In genomic region chr13:30743319-30744055, GRCh38 we compare ENCODE assay signal across 7 cellular contexts. TPM values are rescaled to one million over a fixed set of nuclear protein-coding genes. Genes with fewer than 3 reads are reported as not detected.
DNase-seq lines count a peak whose midpoint lies in the region; ATAC-seq lines count a peak whose summit lies in the region.

No MANE protein-coding gene starts in this region.

- DNase-seq in HK-2 (ENCODE audit: unreplicated experiment): peak; percentile 49
- DNase-seq in T-helper 17 cell: no peak
- peak; percentile 81 for DNase-seq in glomerular endothelial cell (ENCODE audit: extremely low read depth, low read depth, low spot score)
- DNase-seq in activated gamma-delta T cell (lab: John Stamatoyannopoulos, UW): no peak

- peak overlapping the region; percentile 92 for H3K27ac Mint-ChIP-seq in T-helper 17 cell

- no peaks in the 10 kb centered on the region for H3K27me3 Mint-ChIP-seq in T-helper 17 cell

- H3K4me1 Mint-ChIP-seq in T-helper 17 cell: peaks cover 55% of the 10 kb centered on the region

- H3K36me3 Mint-ChIP-seq in T-helper 17 cell (ENCODE audit: low read depth): peaks cover 13% of the 10 kb centered on the region

- H3K9me3 ChIP-seq in T-helper 17 cell (ENCODE audit: control insufficient read depth, low read length, poor library complexity, severe bottlenecking): no peaks in the 10 kb centered on the region

- peak overlapping the region; percentile 76 for H3K4me3 Mint-ChIP-seq in T-helper 17 cell

- ATAC-seq in T-helper 17 cell (no peak), HG02981 (IDR thresholded peaks at IDR 0.05; ENCODE audit: unreplicated experiment) (no peak), HG02798 (IDR thresholded peaks at IDR 0.05; ENCODE audit: poor library complexity, unreplicated experiment) (no peak)

- peak overlapping the region in 18 of 21 experiments; percentile 2 to 80 (median 53) for H3K27ac ChIP-seq in skin epidermis

- no peak overlapping the region for H3K4me3 ChIP-seq in skin epidermis

RNA-seq across cellular contexts. Expression of gene ALOX5AP, which starts 8.1 kb away (rescaled TPM):
- 10 to 100 TPM; 58.4 to 68.4 TPM for total RNA-seq in T-helper 17 cell
- 0.29 TPM in 1 of 2 replicates, not detected in the other for total RNA-seq in glomerular endothelial cell

Comparison
In these comparisons a context has a peak if more than half of its experiments do, and no peak if none do; other contexts are left out.
1. DNase-seq: peak in HK-2 (single experiment) and glomerular endothelial cell (single experiment); none in T-helper 17 cell (0 of 3) and activated gamma-delta T cell (single experiment).
2. RNA of gene ALOX5AP, which starts 8.1 kb away (total RNA-seq): 58.4 to 68.4 TPM in T-helper 17 cell; 0.29 TPM in glomerular endothelial cell; every median in the first group is over 10 times any median in the second.